ENCODE assay signal across 22 cellular contexts in the genomic region with DNA sequence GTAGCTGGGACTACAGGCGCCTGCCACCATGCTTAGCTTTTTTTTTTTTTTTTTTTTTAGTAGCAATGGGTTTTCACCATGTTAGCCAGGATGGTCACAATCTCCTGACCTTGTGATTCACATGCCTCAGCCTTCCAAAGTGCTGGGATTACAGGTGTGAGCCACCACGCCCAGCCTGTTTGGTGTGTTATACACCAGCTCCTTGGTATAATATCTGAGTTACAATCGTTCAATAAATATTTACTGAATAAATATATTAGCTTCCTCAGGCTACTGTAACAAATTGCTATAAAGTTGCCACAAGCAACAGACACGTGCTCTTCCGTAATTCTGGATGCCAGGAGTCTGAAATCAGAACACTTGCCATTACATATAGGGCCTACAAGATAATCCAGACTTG. TPM values are rescaled to one million over a fixed set of nuclear protein-coding genes. Genes with fewer than 3 reads are reported as not detected.
"Had no signal": no experiment of that assay in that cellular context is flagged by ENCODE, and none has a peak within 500 bp of the region (broad histone marks: within the 10 kb centered on the region; RNA-seq: fewer than 3 reads in every experiment).

No MANE protein-coding gene starts in this region.

- H3K27me3 ChIP-seq: pancreas, right lobe of liver, sigmoid colon, suprapubic skin, testis, tibial artery, upper lobe of right lung, uterus had no signal

- H3K4me1 ChIP-seq: psoas muscle, sigmoid colon, suprapubic skin, testis, tibial artery, transverse colon, upper lobe of right lung, uterus had no signal

- H3K4me3 ChIP-seq: pancreas, psoas muscle, right lobe of liver, sigmoid colon, suprapubic skin, testis, tibial artery, transverse colon, upper lobe of right lung, uterus had no signal

- DNase-seq: naive thymus-derived CD8-positive, alpha-beta T cell; nephron progenitor cell; nucleus accumbens; pancreas; psoas muscle; right cardiac atrium; right lobe of liver; sigmoid colon; stimulated activated CD4-positive, alpha-beta T cell treated with anti-CD3 and anti-CD28 coated beads, Interleukin-15, amount 100 ng/mL, for 24 hours; stimulated activated CD4-positive, alpha-beta T cell treated with anti-CD3 and anti-CD28 coated beads, Interleukin-2, amount 100 ng/mL, for 24 hours; stimulated activated CD4-positive, alpha-beta T cell treated with anti-CD3 and anti-CD28 coated beads, Interleukin-4, amount 100 ng/mL, for 24 hours; stimulated activated naive B cell treated with anti-CD40 and anti-IgM and Interleukin-4, amounts not matched to agents 10 μg/mL and 1 μg/mL and 100 μg/mL, for 72 hours; stimulated activated naive CD4-positive, alpha-beta T cell treated with Interleukin-2 at 50 U/mL for 16 hours; testis; tibial artery; transverse colon; upper lobe of right lung; uterus had no signal

- ATAC-seq: naive thymus-derived CD8-positive, alpha-beta T cell had no signal

- H3K27ac ChIP-seq: neutrophil, pancreas, psoas muscle, sigmoid colon, suprapubic skin, testis, tibial artery, transverse colon, upper lobe of right lung, uterus had no signal

- H3K9me3 ChIP-seq: neutrophil, pancreas, right lobe of liver, testis, uterus had no signal

- H3K36me3 ChIP-seq: neutrophil, pancreas, right lobe of liver, sigmoid colon, suprapubic skin, tibial artery, transverse colon, upper lobe of right lung, uterus had no signal

RNA-seq across cellular contexts. Expression of a gene that starts 13.6 kb away (rescaled TPM):
- total RNA-seq: naive thymus-derived CD8-positive, alpha-beta T cell; natural killer cell treated with Interleukin-12 subunit alpha and Interleukin-12 subunit beta and Interleukin-15 and Interleukin-18, amount 100 ng/mL, for 72 hours; osteocyte had no signal
